1 cellular context compared by ENCODE assay signal in the genomic region with DNA sequence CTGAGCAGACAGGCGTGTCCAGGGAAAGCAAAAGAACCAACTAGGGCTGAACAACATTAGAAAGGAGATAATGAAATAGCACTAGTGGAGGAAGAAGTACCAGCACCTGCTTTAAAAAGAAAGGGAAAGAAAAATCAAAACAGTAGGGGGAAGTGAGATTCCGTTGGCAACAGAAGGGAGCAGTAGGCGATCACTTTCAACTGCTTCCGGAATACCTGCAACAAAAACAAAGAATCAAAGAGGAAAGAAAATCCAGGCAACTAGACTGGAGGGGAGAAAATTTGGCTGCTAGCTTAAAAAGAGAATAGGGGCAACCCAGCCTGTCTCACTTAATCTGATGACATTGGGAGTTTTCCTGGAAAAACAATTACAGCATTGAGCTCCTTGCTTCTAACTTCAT.
TF ChIP-seq lines count a peak whose summit lies in the region.

No MANE protein-coding gene starts in this region.

TF ChIP-seq in SK-N-SH, 30 proteins besides CTCF, POLR2A, EP300 and RAD21:
- TF ChIP-seq, protein P1, sequence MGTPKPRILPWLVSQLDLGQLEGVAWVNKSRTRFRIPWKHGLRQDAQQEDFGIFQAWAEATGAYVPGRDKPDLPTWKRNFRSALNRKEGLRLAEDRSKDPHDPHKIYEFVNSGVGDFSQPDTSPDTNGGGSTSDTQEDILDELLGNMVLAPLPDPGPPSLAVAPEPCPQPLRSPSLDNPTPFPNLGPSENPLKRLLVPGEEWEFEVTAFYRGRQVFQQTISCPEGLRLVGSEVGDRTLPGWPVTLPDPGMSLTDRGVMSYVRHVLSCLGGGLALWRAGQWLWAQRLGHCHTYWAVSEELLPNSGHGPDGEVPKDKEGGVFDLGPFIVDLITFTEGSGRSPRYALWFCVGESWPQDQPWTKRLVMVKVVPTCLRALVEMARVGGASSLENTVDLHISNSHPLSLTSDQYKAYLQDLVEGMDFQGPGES (IDR thresholded peaks at IDR 0.05; ENCODE audit: low read depth, low read length) = no peak
- TF ChIP-seq CHD2 (IDR thresholded peaks at IDR 0.05; ENCODE audit: low read length, partially characterized antibody) (no peak), TCF12 (IDR thresholded peaks at IDR 0.05) (no peak), JUND (IDR thresholded peaks at IDR 0.05) (no peak), MEF2A (IDR thresholded peaks at IDR 0.05; ENCODE audit: borderline replicate concordance, low read depth) (no peak)
- TF ChIP-seq, protein P2, sequence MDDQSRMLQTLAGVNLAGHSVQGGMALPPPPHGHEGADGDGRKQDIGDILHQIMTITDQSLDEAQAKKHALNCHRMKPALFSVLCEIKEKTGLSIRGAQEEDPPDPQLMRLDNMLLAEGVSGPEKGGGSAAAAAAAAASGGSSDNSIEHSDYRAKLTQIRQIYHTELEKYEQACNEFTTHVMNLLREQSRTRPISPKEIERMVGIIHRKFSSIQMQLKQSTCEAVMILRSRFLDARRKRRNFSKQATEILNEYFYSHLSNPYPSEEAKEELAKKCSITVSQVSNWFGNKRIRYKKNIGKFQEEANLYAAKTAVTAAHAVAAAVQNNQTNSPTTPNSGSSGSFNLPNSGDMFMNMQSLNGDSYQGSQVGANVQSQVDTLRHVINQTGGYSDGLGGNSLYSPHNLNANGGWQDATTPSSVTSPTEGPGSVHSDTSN (IDR thresholded peaks at IDR 0.05) = no peak
- TF ChIP-seq, protein P3, sequence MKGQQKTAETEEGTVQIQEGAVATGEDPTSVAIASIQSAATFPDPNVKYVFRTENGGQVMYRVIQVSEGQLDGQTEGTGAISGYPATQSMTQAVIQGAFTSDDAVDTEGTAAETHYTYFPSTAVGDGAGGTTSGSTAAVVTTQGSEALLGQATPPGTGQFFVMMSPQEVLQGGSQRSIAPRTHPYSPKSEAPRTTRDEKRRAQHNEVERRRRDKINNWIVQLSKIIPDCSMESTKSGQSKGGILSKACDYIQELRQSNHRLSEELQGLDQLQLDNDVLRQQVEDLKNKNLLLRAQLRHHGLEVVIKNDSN (IDR thresholded peaks at IDR 0.05; ENCODE audit: borderline replicate concordance, low read depth) = no peak
TF ChIP-seq in SK-N-SH: peak in this region for 0.
